In the genomic region with DNA sequence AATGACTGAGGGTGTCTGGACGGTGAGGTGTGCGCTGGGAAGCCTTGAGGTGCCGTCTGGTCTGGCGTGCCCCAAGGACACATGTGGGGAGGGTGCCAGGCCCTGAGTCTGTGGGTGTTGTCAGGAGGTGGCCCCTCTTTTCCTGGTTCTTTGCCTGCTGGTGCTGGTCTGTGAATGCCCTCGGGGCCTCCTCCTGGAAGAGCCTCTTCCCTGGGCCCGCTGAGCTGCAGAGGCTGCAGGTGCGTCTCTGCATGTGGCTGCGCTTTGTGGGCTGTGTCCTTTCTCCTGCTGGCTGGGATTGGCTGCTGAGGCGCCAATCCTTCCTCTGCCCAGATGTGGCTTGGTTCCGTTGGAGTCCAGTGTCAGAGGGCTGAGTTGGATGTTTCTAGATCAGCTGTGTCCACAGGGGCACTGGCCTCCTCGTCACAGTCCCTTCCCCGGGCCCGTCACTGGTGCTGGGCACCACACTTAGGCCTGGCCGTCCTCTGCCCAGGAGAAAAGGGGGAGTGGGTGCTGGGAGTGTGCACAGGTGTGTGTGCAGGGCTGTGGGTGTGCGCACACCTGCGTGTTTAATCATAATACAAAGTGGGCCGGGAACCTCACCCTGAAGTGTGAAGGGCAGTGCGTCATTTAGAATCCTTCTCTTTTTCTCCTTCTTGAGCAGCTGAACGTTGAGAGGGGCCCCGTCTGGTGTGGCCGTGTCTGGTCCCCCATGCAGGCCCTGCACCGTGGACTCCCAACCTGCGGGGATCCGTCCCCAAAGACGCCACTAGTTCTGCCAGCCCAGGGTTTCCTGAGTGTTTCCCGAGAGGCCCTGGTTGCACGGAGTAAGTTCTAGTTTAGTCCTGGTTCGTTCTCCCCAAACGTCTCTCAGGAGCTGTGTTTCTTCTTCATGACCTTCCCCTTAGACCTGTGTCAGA, we compare ENCODE assay signal across 1 cellular context.
TF ChIP-seq lines count a peak whose summit lies in the region.

No MANE protein-coding gene starts in this region.

TF ChIP-seq in WTC11, 78 proteins besides CTCF, POLR2A, EP300 and RAD21 (continued from another document):
- TF ChIP-seq, protein P1, sequence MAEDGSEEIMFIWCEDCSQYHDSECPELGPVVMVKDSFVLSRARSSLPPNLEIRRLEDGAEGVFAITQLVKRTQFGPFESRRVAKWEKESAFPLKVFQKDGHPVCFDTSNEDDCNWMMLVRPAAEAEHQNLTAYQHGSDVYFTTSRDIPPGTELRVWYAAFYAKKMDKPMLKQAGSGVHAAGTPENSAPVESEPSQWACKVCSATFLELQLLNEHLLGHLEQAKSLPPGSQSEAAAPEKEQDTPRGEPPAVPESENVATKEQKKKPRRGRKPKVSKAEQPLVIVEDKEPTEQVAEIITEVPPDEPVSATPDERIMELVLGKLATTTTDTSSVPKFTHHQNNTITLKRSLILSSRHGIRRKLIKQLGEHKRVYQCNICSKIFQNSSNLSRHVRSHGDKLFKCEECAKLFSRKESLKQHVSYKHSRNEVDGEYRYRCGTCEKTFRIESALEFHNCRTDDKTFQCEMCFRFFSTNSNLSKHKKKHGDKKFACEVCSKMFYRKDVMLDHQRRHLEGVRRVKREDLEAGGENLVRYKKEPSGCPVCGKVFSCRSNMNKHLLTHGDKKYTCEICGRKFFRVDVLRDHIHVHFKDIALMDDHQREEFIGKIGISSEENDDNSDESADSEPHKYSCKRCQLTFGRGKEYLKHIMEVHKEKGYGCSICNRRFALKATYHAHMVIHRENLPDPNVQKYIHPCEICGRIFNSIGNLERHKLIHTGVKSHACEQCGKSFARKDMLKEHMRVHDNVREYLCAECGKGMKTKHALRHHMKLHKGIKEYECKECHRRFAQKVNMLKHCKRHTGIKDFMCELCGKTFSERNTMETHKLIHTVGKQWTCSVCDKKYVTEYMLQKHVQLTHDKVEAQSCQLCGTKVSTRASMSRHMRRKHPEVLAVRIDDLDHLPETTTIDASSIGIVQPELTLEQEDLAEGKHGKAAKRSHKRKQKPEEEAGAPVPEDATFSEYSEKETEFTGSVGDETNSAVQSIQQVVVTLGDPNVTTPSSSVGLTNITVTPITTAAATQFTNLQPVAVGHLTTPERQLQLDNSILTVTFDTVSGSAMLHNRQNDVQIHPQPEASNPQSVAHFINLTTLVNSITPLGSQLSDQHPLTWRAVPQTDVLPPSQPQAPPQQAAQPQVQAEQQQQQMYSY (CRISPR knock-in tag; IDR thresholded peaks at IDR 0.05) = no peak
- TF ChIP-seq, protein P2, sequence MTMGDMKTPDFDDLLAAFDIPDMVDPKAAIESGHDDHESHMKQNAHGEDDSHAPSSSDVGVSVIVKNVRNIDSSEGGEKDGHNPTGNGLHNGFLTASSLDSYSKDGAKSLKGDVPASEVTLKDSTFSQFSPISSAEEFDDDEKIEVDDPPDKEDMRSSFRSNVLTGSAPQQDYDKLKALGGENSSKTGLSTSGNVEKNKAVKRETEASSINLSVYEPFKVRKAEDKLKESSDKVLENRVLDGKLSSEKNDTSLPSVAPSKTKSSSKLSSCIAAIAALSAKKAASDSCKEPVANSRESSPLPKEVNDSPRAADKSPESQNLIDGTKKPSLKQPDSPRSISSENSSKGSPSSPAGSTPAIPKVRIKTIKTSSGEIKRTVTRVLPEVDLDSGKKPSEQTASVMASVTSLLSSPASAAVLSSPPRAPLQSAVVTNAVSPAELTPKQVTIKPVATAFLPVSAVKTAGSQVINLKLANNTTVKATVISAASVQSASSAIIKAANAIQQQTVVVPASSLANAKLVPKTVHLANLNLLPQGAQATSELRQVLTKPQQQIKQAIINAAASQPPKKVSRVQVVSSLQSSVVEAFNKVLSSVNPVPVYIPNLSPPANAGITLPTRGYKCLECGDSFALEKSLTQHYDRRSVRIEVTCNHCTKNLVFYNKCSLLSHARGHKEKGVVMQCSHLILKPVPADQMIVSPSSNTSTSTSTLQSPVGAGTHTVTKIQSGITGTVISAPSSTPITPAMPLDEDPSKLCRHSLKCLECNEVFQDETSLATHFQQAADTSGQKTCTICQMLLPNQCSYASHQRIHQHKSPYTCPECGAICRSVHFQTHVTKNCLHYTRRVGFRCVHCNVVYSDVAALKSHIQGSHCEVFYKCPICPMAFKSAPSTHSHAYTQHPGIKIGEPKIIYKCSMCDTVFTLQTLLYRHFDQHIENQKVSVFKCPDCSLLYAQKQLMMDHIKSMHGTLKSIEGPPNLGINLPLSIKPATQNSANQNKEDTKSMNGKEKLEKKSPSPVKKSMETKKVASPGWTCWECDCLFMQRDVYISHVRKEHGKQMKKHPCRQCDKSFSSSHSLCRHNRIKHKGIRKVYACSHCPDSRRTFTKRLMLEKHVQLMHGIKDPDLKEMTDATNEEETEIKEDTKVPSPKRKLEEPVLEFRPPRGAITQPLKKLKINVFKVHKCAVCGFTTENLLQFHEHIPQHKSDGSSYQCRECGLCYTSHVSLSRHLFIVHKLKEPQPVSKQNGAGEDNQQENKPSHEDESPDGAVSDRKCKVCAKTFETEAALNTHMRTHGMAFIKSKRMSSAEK (CRISPR knock-in tag; IDR thresholded peaks at IDR 0.05; ENCODE audit: borderline replicate concordance) = no peak
- TF ChIP-seq, protein P3, sequence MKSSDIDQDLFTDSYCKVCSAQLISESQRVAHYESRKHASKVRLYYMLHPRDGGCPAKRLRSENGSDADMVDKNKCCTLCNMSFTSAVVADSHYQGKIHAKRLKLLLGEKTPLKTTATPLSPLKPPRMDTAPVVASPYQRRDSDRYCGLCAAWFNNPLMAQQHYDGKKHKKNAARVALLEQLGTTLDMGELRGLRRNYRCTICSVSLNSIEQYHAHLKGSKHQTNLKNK (CRISPR knock-in tag; IDR thresholded peaks at IDR 0.05) = no peak
- TF ChIP-seq, protein P4, sequence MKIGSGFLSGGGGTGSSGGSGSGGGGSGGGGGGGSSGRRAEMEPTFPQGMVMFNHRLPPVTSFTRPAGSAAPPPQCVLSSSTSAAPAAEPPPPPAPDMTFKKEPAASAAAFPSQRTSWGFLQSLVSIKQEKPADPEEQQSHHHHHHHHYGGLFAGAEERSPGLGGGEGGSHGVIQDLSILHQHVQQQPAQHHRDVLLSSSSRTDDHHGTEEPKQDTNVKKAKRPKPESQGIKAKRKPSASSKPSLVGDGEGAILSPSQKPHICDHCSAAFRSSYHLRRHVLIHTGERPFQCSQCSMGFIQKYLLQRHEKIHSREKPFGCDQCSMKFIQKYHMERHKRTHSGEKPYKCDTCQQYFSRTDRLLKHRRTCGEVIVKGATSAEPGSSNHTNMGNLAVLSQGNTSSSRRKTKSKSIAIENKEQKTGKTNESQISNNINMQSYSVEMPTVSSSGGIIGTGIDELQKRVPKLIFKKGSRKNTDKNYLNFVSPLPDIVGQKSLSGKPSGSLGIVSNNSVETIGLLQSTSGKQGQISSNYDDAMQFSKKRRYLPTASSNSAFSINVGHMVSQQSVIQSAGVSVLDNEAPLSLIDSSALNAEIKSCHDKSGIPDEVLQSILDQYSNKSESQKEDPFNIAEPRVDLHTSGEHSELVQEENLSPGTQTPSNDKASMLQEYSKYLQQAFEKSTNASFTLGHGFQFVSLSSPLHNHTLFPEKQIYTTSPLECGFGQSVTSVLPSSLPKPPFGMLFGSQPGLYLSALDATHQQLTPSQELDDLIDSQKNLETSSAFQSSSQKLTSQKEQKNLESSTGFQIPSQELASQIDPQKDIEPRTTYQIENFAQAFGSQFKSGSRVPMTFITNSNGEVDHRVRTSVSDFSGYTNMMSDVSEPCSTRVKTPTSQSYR (CRISPR knock-in tag; IDR thresholded peaks at IDR 0.05) = no peak
- no peak for TF ChIP-seq ZNF416 (CRISPR knock-in tag; IDR thresholded peaks at IDR 0.05)
- TF ChIP-seq, protein P5, sequence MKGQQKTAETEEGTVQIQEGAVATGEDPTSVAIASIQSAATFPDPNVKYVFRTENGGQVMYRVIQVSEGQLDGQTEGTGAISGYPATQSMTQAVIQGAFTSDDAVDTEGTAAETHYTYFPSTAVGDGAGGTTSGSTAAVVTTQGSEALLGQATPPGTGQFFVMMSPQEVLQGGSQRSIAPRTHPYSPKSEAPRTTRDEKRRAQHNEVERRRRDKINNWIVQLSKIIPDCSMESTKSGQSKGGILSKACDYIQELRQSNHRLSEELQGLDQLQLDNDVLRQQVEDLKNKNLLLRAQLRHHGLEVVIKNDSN (CRISPR knock-in tag; IDR thresholded peaks at IDR 0.05) = no peak
- TF ChIP-seq CBFB (CRISPR knock-in tag; IDR thresholded peaks at IDR 0.05; ENCODE audit: low read depth) = no peak
- TF ChIP-seq, protein P6, sequence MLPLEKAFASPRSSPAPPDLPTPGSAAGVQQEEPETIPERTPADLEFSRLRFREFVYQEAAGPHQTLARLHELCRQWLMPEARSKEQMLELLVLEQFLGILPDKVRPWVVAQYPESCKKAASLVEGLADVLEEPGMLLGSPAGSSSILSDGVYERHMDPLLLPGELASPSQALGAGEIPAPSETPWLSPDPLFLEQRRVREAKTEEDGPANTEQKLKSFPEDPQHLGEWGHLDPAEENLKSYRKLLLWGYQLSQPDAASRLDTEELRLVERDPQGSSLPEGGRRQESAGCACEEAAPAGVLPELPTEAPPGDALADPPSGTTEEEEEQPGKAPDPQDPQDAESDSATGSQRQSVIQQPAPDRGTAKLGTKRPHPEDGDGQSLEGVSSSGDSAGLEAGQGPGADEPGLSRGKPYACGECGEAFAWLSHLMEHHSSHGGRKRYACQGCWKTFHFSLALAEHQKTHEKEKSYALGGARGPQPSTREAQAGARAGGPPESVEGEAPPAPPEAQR (CRISPR knock-in tag; IDR thresholded peaks at IDR 0.05) = no peak
- TF ChIP-seq, protein P7, sequence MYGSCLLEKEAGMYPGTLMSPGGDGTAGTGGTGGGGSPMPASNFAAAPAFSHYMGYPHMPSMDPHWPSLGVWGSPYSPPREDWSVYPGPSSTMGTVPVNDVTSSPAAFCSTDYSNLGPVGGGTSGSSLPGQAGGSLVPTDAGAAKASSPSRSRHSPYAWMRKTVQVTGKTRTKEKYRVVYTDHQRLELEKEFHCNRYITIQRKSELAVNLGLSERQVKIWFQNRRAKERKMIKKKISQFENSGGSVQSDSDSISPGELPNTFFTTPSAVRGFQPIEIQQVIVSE (CRISPR knock-in tag; IDR thresholded peaks at IDR 0.05; ENCODE audit: borderline replicate concordance) = no peak
- TF ChIP-seq SMAD4 (CRISPR knock-in tag; IDR thresholded peaks at IDR 0.05) = no peak
- TF ChIP-seq CREM (CRISPR knock-in tag; IDR thresholded peaks at IDR 0.05) = no peak
- TF ChIP-seq, protein P8, sequence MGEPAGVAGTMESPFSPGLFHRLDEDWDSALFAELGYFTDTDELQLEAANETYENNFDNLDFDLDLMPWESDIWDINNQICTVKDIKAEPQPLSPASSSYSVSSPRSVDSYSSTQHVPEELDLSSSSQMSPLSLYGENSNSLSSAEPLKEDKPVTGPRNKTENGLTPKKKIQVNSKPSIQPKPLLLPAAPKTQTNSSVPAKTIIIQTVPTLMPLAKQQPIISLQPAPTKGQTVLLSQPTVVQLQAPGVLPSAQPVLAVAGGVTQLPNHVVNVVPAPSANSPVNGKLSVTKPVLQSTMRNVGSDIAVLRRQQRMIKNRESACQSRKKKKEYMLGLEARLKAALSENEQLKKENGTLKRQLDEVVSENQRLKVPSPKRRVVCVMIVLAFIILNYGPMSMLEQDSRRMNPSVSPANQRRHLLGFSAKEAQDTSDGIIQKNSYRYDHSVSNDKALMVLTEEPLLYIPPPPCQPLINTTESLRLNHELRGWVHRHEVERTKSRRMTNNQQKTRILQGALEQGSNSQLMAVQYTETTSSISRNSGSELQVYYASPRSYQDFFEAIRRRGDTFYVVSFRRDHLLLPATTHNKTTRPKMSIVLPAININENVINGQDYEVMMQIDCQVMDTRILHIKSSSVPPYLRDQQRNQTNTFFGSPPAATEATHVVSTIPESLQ (CRISPR knock-in tag; IDR thresholded peaks at IDR 0.05) = no peak
- TF ChIP-seq SMAD3 (CRISPR knock-in tag; IDR thresholded peaks at IDR 0.05; ENCODE audit: borderline replicate concordance) = no peak
- no peak for TF ChIP-seq JAZF1 (CRISPR knock-in tag; IDR thresholded peaks at IDR 0.05)
- TF ChIP-seq, protein P9, sequence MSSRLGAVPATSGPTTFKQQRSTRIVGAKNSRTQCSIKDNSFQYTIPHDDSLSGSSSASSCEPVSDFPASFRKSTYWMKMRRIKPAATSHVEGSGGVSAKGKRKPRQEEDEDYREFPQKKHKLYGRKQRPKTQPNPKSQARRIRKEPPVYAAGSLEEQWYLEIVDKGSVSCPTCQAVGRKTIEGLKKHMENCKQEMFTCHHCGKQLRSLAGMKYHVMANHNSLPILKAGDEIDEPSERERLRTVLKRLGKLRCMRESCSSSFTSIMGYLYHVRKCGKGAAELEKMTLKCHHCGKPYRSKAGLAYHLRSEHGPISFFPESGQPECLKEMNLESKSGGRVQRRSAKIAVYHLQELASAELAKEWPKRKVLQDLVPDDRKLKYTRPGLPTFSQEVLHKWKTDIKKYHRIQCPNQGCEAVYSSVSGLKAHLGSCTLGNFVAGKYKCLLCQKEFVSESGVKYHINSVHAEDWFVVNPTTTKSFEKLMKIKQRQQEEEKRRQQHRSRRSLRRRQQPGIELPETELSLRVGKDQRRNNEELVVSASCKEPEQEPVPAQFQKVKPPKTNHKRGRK (CRISPR knock-in tag; IDR thresholded peaks at IDR 0.05; ENCODE audit: borderline replicate concordance) = no peak
- no peak for TF ChIP-seq NFE2L1 (CRISPR knock-in tag; IDR thresholded peaks at IDR 0.05)
- no peak for TF ChIP-seq EMX1 (CRISPR knock-in tag; IDR thresholded peaks at IDR 0.05)
- TF ChIP-seq, protein P10, sequence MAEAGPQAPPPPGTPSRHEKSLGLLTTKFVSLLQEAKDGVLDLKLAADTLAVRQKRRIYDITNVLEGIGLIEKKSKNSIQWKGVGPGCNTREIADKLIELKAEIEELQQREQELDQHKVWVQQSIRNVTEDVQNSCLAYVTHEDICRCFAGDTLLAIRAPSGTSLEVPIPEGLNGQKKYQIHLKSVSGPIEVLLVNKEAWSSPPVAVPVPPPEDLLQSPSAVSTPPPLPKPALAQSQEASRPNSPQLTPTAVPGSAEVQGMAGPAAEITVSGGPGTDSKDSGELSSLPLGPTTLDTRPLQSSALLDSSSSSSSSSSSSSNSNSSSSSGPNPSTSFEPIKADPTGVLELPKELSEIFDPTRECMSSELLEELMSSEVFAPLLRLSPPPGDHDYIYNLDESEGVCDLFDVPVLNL (CRISPR knock-in tag; IDR thresholded peaks at IDR 0.05; ENCODE audit: borderline replicate concordance, low read depth) = no peak
